8 cellular contexts compared by ENCODE assay signal in genomic region chr16:27367463-27368357, GRCh38. TPM values are rescaled to one million over a fixed set of nuclear protein-coding genes. Genes with fewer than 3 reads are reported as not detected.
A peak's percentile ranks its signal among the peaks of the same experiment; 100 is the strongest.
DNase-seq lines count a peak whose midpoint lies in the region; ATAC-seq and TF ChIP-seq lines count a peak whose summit lies in the region.

No MANE protein-coding gene starts in this region.

- H3K4me3 ChIP-seq in AG04449 (ENCODE audit: low read depth, low read length) (peak overlapping the region; percentile 27), duodenal mucosa (ENCODE audit: low read depth in 1 of 2, low read length in 2 of 2) (peak overlapping the region; percentile 56 to 58)

- H3K4me1 ChIP-seq in duodenal mucosa (ENCODE audit: control insufficient read depth in 1 of 2, insufficient read depth in 2 of 2, low read length in 2 of 2): peaks cover 27 to 30% of the 10 kb centered on the region in 2 donors

- CTCF ChIA-PET in AG04449 (lab: Yijun Ruan, JAX): interaction anchor here (0.6 to 8.6 kb wide), 44 partner anchors 11 to 257 kb away, joined by 3 to 355 read pairs (median 6); partner anchors contain the start of gene KDM8

- peak; percentile 39 for TF ChIP-seq POLR2A in GM18526 (IDR thresholded peaks at IDR 0.05; ENCODE audit: extremely low read depth, insufficient read length)

- H3K9ac ChIP-seq in duodenal mucosa (ENCODE audit: low read depth in 1 of 2, low read length in 2 of 2): peak overlapping the region in 1 of 2 donors; percentile 45

- ATAC-seq in HG03045 (IDR thresholded peaks at IDR 0.05; ENCODE audit: unreplicated experiment): peak; percentile 62

- H3K27me3 ChIP-seq in duodenal mucosa (ENCODE audit: control insufficient read depth in 1 of 2, insufficient read depth in 2 of 2, low read length in 2 of 2): no peaks in the 10 kb centered on the region

- DNase-seq in AG04449 (ENCODE audit: low read depth, low spot score) (no peak), NCI-H524 (lab: John Stamatoyannopoulos, UW) (peak; percentile 61 to 86), lung microvascular endothelial cell (ENCODE audit: low read depth in 2 of 2) (peak; percentile 84 to 91)
- peak; percentile 88 to 93 for DNase-seq in activated CD4-positive, alpha-beta T cell treated with anti-CD3 and anti-CD28 coated beads, Interleukin-2, amount 50 U/mL, for 48 hours
- peak; percentile 85 for DNase-seq in stimulated activated CD8-positive, alpha-beta memory T cell treated with anti-CD3 and anti-CD28 coated beads, Interleukin-12 subunit alpha, Interleukin-12 subunit beta, amount 100 ng/mL, for 1 hour (ENCODE audit: low read depth)

- H3K9me3 ChIP-seq in duodenal mucosa (ENCODE audit: control insufficient read depth in 1 of 2, low read length in 2 of 2): no peaks in the 10 kb centered on the region

- H3K36me3 ChIP-seq in duodenal mucosa (ENCODE audit: control insufficient read depth in 1 of 2, insufficient read depth in 2 of 2, low read length in 2 of 2): peaks cover 0 to 6% of the 10 kb centered on the region in 2 donors

- peak; percentile 95 for TF ChIP-seq CTCF in AG04449 (IDR thresholded peaks at IDR 0.05; ENCODE audit: insufficient read depth, low read length, missing control alignments)

- POLR2A ChIA-PET in AG04449 (lab: Yijun Ruan, JAX): interaction anchor here (1.6 kb wide), 1 partner anchor 133 kb away, joined by 6 read pairs; no protein-coding TSS in a partner anchor

- peak overlapping the region; percentile 53 for H3K27ac ChIP-seq in duodenal mucosa (ENCODE audit: low read depth, low read length)

RNA-seq across cellular contexts. Expression of gene IL21R, which starts 34.3 kb away (rescaled TPM):
- under 0.01 TPM in 2 replicates for total RNA-seq in lung microvascular endothelial cell

RNA-seq across cellular contexts. Expression of gene IL4R, which starts 53.9 kb away (rescaled TPM):
- 10.5 and 14.8 TPM in 2 replicates for total RNA-seq in lung microvascular endothelial cell
